ENCODE assay signal across 13 cellular contexts in the genomic region with DNA sequence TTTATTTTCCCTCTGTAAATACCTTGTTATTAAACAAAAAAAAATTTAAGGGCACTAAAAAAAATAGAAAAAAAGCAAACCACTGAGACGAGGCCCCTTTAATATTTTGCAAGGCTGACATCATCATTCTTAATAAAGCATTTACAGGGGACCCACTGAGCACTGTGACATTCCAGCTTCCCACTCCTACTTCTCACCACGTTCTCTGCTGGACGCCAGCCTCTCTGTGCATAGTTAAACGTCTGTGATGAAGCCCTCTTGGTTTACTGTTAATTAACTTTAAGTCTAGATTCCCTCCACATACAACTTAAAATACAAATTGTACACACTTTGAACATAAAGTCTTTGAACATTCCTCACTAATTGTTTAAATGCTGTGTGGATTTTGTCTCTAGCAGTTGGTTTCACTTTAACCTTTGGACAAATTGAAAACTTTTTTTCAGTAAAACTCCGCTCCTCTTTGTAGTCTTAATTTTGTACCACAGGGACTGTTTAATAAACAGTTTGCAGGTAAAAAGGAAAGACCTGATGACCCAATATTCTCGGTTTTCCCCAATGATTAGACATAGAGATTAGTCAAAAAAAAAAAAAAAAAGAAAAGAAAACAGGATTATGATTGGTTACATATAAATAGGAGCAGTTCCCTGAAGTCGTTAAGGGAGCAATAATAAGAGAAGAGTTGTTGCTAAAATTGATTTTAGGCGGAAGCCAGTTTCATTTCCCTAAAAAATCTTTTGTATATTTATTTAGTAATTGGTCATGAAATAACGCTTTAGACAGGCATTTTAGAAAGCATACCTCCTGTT.
DNase-seq lines count a peak whose midpoint lies in the region; ATAC-seq, FAIRE-seq and TF ChIP-seq lines count a peak whose summit lies in the region.
"Had no signal": no experiment of that assay in that cellular context is flagged by ENCODE, and none has a peak within 500 bp of the region (broad histone marks: within the 10 kb centered on the region; RNA-seq: fewer than 3 reads in every experiment).

No MANE protein-coding gene starts in this region.

- no peak overlapping the region for H3K4me3 ChIP-seq in PC-9
- peak overlapping the region; percentile 10 to 45 (median 24) for H3K4me3 ChIP-seq in fibroblast of lung (replicated peaks in 1 of 4; ENCODE audit: control extremely low read depth in 1 of 4, insufficient read depth in 1 of 4, low read depth in 3 of 4, low read length in 4 of 4)
- peak overlapping the region in 2 of 4 donors; percentile 2 to 3 for H3K4me3 ChIP-seq in pancreas
- H3K4me3 ChIP-seq in GM23248: no peak overlapping the region; the same call in 1 of the 2 replicates
- H3K4me3 ChIP-seq: HAP-1 had no signal

- H2AFZ ChIP-seq in PC-9 (no peak overlapping the region), fibroblast of lung (ENCODE audit: low read length) (peak overlapping the region; percentile 1), GM23248 (no peak overlapping the region)

- in situ Hi-C loops in GM23248 (cut with MboI): no loop called here

- intact Hi-C loops in PC-9 (cut with micrococcal nuclease; ENCODE audit: unreplicated experiment): no loop called here
- intact Hi-C loops in pancreas (cut with DNase I): no loop called here

- H3K4me1 ChIP-seq in PC-9 (replicated peaks; ENCODE audit: insufficient read depth): no peaks in the 10 kb centered on the region
- H3K4me1 ChIP-seq in fibroblast of lung (ENCODE audit: control insufficient read depth, extremely low read depth, insufficient read depth, low read length): no peaks in the 10 kb centered on the region
- no peaks in the 10 kb centered on the region for H3K4me1 ChIP-seq in pancreas
- H3K4me1 ChIP-seq in GM23248 (ENCODE audit: insufficient read depth): no peaks in the 10 kb centered on the region
- H3K4me1 ChIP-seq: foreskin keratinocyte had no signal

- no peaks in the 10 kb centered on the region for H3K9me3 ChIP-seq in PC-9 (ENCODE audit: insufficient read depth, low read depth)
- no peaks in the 10 kb centered on the region for H3K9me3 ChIP-seq in fibroblast of lung (ENCODE audit: control insufficient read depth, insufficient read depth, low read depth, low read length)
- H3K9me3 ChIP-seq in pancreas: no peaks in the 10 kb centered on the region
- no peaks in the 10 kb centered on the region for H3K9me3 ChIP-seq in GM23248 (ENCODE audit: low read depth)
- H3K9me3 ChIP-seq: HAP-1 had no signal

- H4K20me1 ChIP-seq in PC-9 (ENCODE audit: insufficient read depth) (no peaks in the 10 kb centered on the region), fibroblast of lung (ENCODE audit: control insufficient read depth, extremely low read depth, insufficient read depth, low read length) (no peaks in the 10 kb centered on the region), GM23248 (ENCODE audit: insufficient read depth) (no peaks in the 10 kb centered on the region)

- POLR2A ChIA-PET in PC-9 (lab: Charles Lee; ENCODE audit: unreplicated experiment): no interaction called here

- H3K9me2 ChIP-seq in PC-9 (ENCODE audit: insufficient read depth): no peaks in the 10 kb centered on the region
- H3K9me2 ChIP-seq in GM23248 (ENCODE audit: insufficient read depth): no peaks in the 10 kb centered on the region

- H3K36me3 ChIP-seq in PC-9 (ENCODE audit: low read depth) (no peaks in the 10 kb centered on the region), fibroblast of lung (ENCODE audit: control insufficient read depth, insufficient read depth, low read length) (no peaks in the 10 kb centered on the region), pancreas (no peaks in the 10 kb centered on the region), GM23248 (ENCODE audit: low read depth) (no peaks in the 10 kb centered on the region)
- H3K36me3 ChIP-seq: HAP-1 had no signal

- CTCF ChIA-PET in PC-9 (lab: Charles Lee): no interaction called here

- H3K9ac ChIP-seq in fibroblast of lung (ENCODE audit: insufficient read depth, low read length) (no peak overlapping the region), GM23248 (no peak overlapping the region)

- DNase-seq in EL (peak; percentile 21), PC-9 (no peak), fibroblast of lung (ENCODE audit: low read depth in 2 of 2) (peak in 1 of 2 donors; percentile 10), pancreas (no peak), iPS-NIHi7 (ENCODE audit: extremely low spot score) (no peak), GM23248 (no peak), T-helper 1 cell (no peak), NCI-H2227 treated with DMSO at 0.1 percent for 48 hours (lab: John Stamatoyannopoulos, UW) (no peak)
- DNase-seq: activated effector memory CD4-positive, alpha-beta T cell treated with Interleukin-2 at 50 U/mL for 16 hours; CD4-positive, alpha-beta memory T cell; foreskin keratinocyte; NCI-H446 had no signal

- no TSS peak for BruUV-seq in PC-9 (replicated peaks; lab: Mats Ljungman, UMichigan)

- H3K27me3 ChIP-seq in PC-9 (ENCODE audit: insufficient read depth, low read depth): no peaks in the 10 kb centered on the region
- H3K27me3 ChIP-seq in fibroblast of lung (ENCODE audit: control insufficient read depth, insufficient read depth, low read length): no peaks in the 10 kb centered on the region
- H3K27me3 ChIP-seq in pancreas: no peaks in the 10 kb centered on the region
- H3K27me3 ChIP-seq in GM23248 (replicated peaks; ENCODE audit: insufficient read depth): no peaks in the 10 kb centered on the region

- no peak for FAIRE-seq in pancreas (lab: Jason Lieb, UNC)

- TF ChIP-seq CTCF in PC-9 (conservative IDR thresholded peaks at IDR 0.05): no peak
- TF ChIP-seq CTCF in fibroblast of lung (conservative IDR thresholded peaks at IDR 0.05 in 1 of 2, IDR thresholded peaks at IDR 0.05 in 1 of 2; ENCODE audit: low read depth in 1 of 2, low read length in 2 of 2): no peak
- no peak for TF ChIP-seq CTCF in pancreas (IDR thresholded peaks at IDR 0.05)

- no peaks in the 10 kb centered on the region for H3F3A ChIP-seq in PC-9 (ENCODE audit: insufficient read depth, low read depth)
- no peaks in the 10 kb centered on the region for H3F3A ChIP-seq in GM23248 (ENCODE audit: insufficient read depth)

- H3K79me2 ChIP-seq in PC-9 (ENCODE audit: low read depth): no peaks in the 10 kb centered on the region
- H3K79me2 ChIP-seq in fibroblast of lung (ENCODE audit: control insufficient read depth, insufficient read depth, low read length): no peaks in the 10 kb centered on the region
- H3K79me2 ChIP-seq in GM23248 (ENCODE audit: insufficient read depth): no peaks in the 10 kb centered on the region

- H3K4me2 ChIP-seq in PC-9 (peak overlapping the region; percentile 18; the same call in 1 of the 2 replicates), fibroblast of lung (ENCODE audit: extremely low read depth, insufficient read depth, low read length) (peak overlapping the region; percentile 63), GM23248 (ENCODE audit: unreplicated experiment) (no peak overlapping the region)

- 22 to 28% methylated on average over 9 of the region's 9 CpGs for WGBS in pancreas, 2 donors
- 2% methylated on average over 9 of the region's 9 CpGs for WGBS in GM23248 (ENCODE audit: low coverage in 1 of 2, low lambda C conversion rate in 2 of 2, missing lambda C conversion rate in 2 of 2), 2 experiments

- ATAC-seq in pancreas: peak in 3 of 4 donors; percentile 51 to 62 (median 54)
- ATAC-seq: foreskin keratinocyte had no signal

- H3K27ac ChIP-seq in PC-9 (no peak overlapping the region), fibroblast of lung (ENCODE audit: insufficient read depth, low read length) (no peak overlapping the region), pancreas (no peak overlapping the region), GM23248 (no peak overlapping the region)
- H3K27ac ChIP-seq: foreskin keratinocyte had no signal

Comparison
In these comparisons a context has a peak if more than half of its experiments do, and no peak if none do; other contexts are left out.
1. H3K4me3 ChIP-seq: peak in fibroblast of lung (4 of 4); none in PC-9 (single experiment) and GM23248 (single experiment).